ENCODE assay signal across 1 cellular context in genomic region chr12:63779498-63780481, GRCh38.
TF ChIP-seq lines count a peak whose summit lies in the region.

TSS of gene RXYLT1 (plus strand) at chr12:63779909. CDS start at chr12:63779961, 52 bp downstream.

TF ChIP-seq in HepG2, 621 proteins besides CTCF, POLR2A, EP300 and RAD21 (continued from another document and continues in another):
- peak; percentile 24; the same call in 1 of the 2 replicates for TF ChIP-seq ARID5B (CRISPR knock-in tag; IDR thresholded peaks at IDR 0.05)
- TF ChIP-seq HOXA5 (CRISPR knock-in tag; IDR thresholded peaks at IDR 0.05): no peak
- 0 out of 2 replicates have a peak, but pooled peaks have one; percentile 23 for TF ChIP-seq ZNF770 (CRISPR knock-in tag; IDR thresholded peaks at IDR 0.05)
- peak; percentile 85; the same call in 1 of the 2 replicates for TF ChIP-seq MTF2 (CRISPR knock-in tag; IDR thresholded peaks at IDR 0.05; ENCODE audit: borderline replicate concordance)
- peak; percentile 88 for TF ChIP-seq MAX (IDR thresholded peaks at IDR 0.05)
- no peak for TF ChIP-seq ZNF160 (CRISPR knock-in tag; IDR thresholded peaks at IDR 0.05)
- no peak for TF ChIP-seq ZNF720 (CRISPR knock-in tag; IDR thresholded peaks at IDR 0.05)
- TF ChIP-seq PRMT3 (CRISPR knock-in tag; IDR thresholded peaks at IDR 0.05; ENCODE audit: borderline replicate concordance, low read depth): 0 out of 2 replicates have a peak, but pooled peaks have one; percentile 58
- TF ChIP-seq CEBPB (IDR thresholded peaks at IDR 0.05; ENCODE audit: borderline replicate concordance, low read depth, low read length): no peak
- 0 out of 2 replicates have a peak, but pooled peaks have one; percentile 66 for TF ChIP-seq ZNF414 (CRISPR knock-in tag; IDR thresholded peaks at IDR 0.05)
- peak; percentile 61 for TF ChIP-seq YY1 (IDR thresholded peaks at IDR 0.05; ENCODE audit: insufficient read depth, insufficient replicate concordance, low read depth, low read length)
- peak; percentile 58; the same call in 1 of the 2 replicates for TF ChIP-seq ZNF274 (CRISPR knock-in tag; IDR thresholded peaks at IDR 0.05)
- 0 out of 2 replicates have a peak, but pooled peaks have one; percentile 35 for TF ChIP-seq ZNF792 (CRISPR knock-in tag; IDR thresholded peaks at IDR 0.05)
- TF ChIP-seq ZNF724P (CRISPR knock-in tag; IDR thresholded peaks at IDR 0.05; ENCODE audit: borderline replicate concordance): 0 out of 2 replicates have a peak, but pooled peaks have one; percentile 35
- peak; percentile 89 for TF ChIP-seq SP4 (CRISPR knock-in tag; IDR thresholded peaks at IDR 0.05)
- TF ChIP-seq CHCHD3 (CRISPR knock-in tag; IDR thresholded peaks at IDR 0.05): no peak
- TF ChIP-seq PPARG (CRISPR knock-in tag; conservative IDR thresholded peaks at IDR 0.05): no peak
- no peak for TF ChIP-seq ZNF549 (CRISPR knock-in tag; IDR thresholded peaks at IDR 0.05)
- TF ChIP-seq CBX2 (IDR thresholded peaks at IDR 0.05; ENCODE audit: low read depth, low read length): no peak
- TF ChIP-seq CBX2 (CRISPR knock-in tag; IDR thresholded peaks at IDR 0.05; ENCODE audit: low read depth): no peak
- peak; percentile 36 for TF ChIP-seq MED8 (CRISPR knock-in tag; IDR thresholded peaks at IDR 0.05; ENCODE audit: insufficient replicate concordance)
- no peak for TF ChIP-seq TARDBP (CRISPR knock-in tag; IDR thresholded peaks at IDR 0.05)
- TF ChIP-seq SIX4 (CRISPR knock-in tag; IDR thresholded peaks at IDR 0.05): no peak
- peak; percentile 84; the same call in 1 of the 2 replicates for TF ChIP-seq ZMYM4 (CRISPR knock-in tag; IDR thresholded peaks at IDR 0.05)
- peak; percentile 45; the same call in 1 of the 2 replicates for TF ChIP-seq ZNF790 (CRISPR knock-in tag; IDR thresholded peaks at IDR 0.05; ENCODE audit: borderline replicate concordance)
- TF ChIP-seq RBM22 (optimal IDR thresholded peaks at IDR 0.05; ENCODE audit: low read length): no peak
- TF ChIP-seq HMGXB3 (CRISPR knock-in tag; IDR thresholded peaks at IDR 0.05; ENCODE audit: borderline replicate concordance): 0 out of 2 replicates have a peak, but pooled peaks have one; percentile 1
- TF ChIP-seq MLX (CRISPR knock-in tag; IDR thresholded peaks at IDR 0.05): no peak
- peak; percentile 78; the same call in 1 of the 2 replicates for TF ChIP-seq SRY (CRISPR knock-in tag; IDR thresholded peaks at IDR 0.05)
- TF ChIP-seq ZUFSP (CRISPR knock-in tag; IDR thresholded peaks at IDR 0.05; ENCODE audit: borderline replicate concordance): no peak
- no peak for TF ChIP-seq SETDB1 (CRISPR knock-in tag; IDR thresholded peaks at IDR 0.05; ENCODE audit: borderline replicate concordance)
- 0 out of 2 replicates have a peak, but pooled peaks have one; percentile 53 for TF ChIP-seq ZNF713 (CRISPR knock-in tag; IDR thresholded peaks at IDR 0.05)
- no peak for TF ChIP-seq ZNF281 (CRISPR knock-in tag; IDR thresholded peaks at IDR 0.05; ENCODE audit: borderline replicate concordance)
- TF ChIP-seq ARHGAP35 (CRISPR knock-in tag; IDR thresholded peaks at IDR 0.05; ENCODE audit: borderline replicate concordance): 0 out of 2 replicates have a peak, but pooled peaks have one; percentile 39
- TF ChIP-seq NCOA1 (CRISPR knock-in tag; IDR thresholded peaks at IDR 0.05): 0 out of 2 replicates have a peak, but pooled peaks have one; percentile 65
- peak; percentile 90 for TF ChIP-seq RBFOX2 (IDR thresholded peaks at IDR 0.05; ENCODE audit: low read depth, low read length)
- 0 out of 2 replicates have a peak, but pooled peaks have one; percentile 52 for TF ChIP-seq KAT7 (CRISPR knock-in tag; IDR thresholded peaks at IDR 0.05; ENCODE audit: borderline replicate concordance)
- TF ChIP-seq ZNF761 (CRISPR knock-in tag; conservative IDR thresholded peaks at IDR 0.05): peak; percentile 26; the same call in 1 of the 2 replicates
- TF ChIP-seq NFE2L2 (IDR thresholded peaks at IDR 0.05; ENCODE audit: low read length): no peak
- no peak for TF ChIP-seq ZNF326 (CRISPR knock-in tag; IDR thresholded peaks at IDR 0.05; ENCODE audit: borderline replicate concordance)
- peak; percentile 31; the same call in 1 of the 2 replicates for TF ChIP-seq ATF7-NPFF (CRISPR knock-in tag; IDR thresholded peaks at IDR 0.05; ENCODE audit: low read depth)
- TF ChIP-seq FOXO4 (CRISPR knock-in tag; conservative IDR thresholded peaks at IDR 0.05): no peak
- TF ChIP-seq HES4 (CRISPR knock-in tag; IDR thresholded peaks at IDR 0.05; ENCODE audit: borderline replicate concordance): no peak; the same call in 1 of the 2 replicates
